Comparison of ENCODE assay signal across 13 cellular contexts in genomic region chr9:37909326-37909725, GRCh38. TPM values are rescaled to one million over a fixed set of nuclear protein-coding genes. Genes with fewer than 3 reads are reported as not detected.
A peak's percentile ranks its signal among the peaks of the same experiment; 100 is the strongest.
DNase-seq lines count a peak whose midpoint lies in the region; ATAC-seq and TF ChIP-seq lines count a peak whose summit lies in the region.
"Had no signal": no experiment of that assay in that cellular context is flagged by ENCODE, and none has a peak within 500 bp of the region (broad histone marks: within the 10 kb centered on the region; RNA-seq: fewer than 3 reads in every experiment).

No MANE protein-coding gene starts in this region.

- intact Hi-C loops in testis (cut with DNase I; ENCODE audit: low total_unique reads): loop anchor here (10.0 kb wide), 1 partner anchor 485 kb away; the partner anchor contains the start of gene ALDH1B1

- WGBS in testis, 2 donors: 94 to 97% methylated on average over 3 of the region's 3 CpGs

- H3K27ac Mint-ChIP-seq in HFFc6: no peak overlapping the region
- no peak overlapping the region for H3K27ac Mint-ChIP-seq in stimulated activated memory B cell treated with anti-CD40 and anti-IgM and Interleukin-4, amounts not matched to agents 10 μg/mL and 1 μg/mL and 100 μg/mL, for 72 hours
- H3K27ac Mint-ChIP-seq: H9 had no signal

- no peaks in the 10 kb centered on the region for H4K20me1 ChIP-seq in BLaER1 treated with 17β-estradiol and CSF1 and Interleukin-3, amounts not matched to agents 10 nM and 100 nM

- H3K4me3 Mint-ChIP-seq in HFFc6: no peak overlapping the region
- no peak overlapping the region for H3K4me3 Mint-ChIP-seq in stimulated activated memory B cell treated with anti-CD40 and anti-IgM and Interleukin-4, amounts not matched to agents 10 μg/mL and 1 μg/mL and 100 μg/mL, for 72 hours
- H3K4me3 Mint-ChIP-seq: H9 had no signal

- no peaks in the 10 kb centered on the region for H3K9me3 ChIP-seq in BLaER1 treated with 17β-estradiol and CSF1 and Interleukin-3, amounts not matched to agents 10 nM and 100 nM (replicated peaks in 1 of 11)
- H3K9me3 ChIP-seq in neutrophil (no peaks in the 10 kb centered on the region), Peyer's patch (no peaks in the 10 kb centered on the region), testis (no peaks in the 10 kb centered on the region)
- H3K9me3 ChIP-seq: BE2C had no signal

- H3K36me3 ChIP-seq in BLaER1 treated with 17β-estradiol and CSF1 and Interleukin-3, amounts not matched to agents 10 nM and 100 nM: no peaks in the 10 kb centered on the region
- no peaks in the 10 kb centered on the region for H3K36me3 ChIP-seq in neutrophil
- no peaks in the 10 kb centered on the region for H3K36me3 ChIP-seq in Peyer's patch
- H3K36me3 ChIP-seq in testis (ENCODE audit: low read depth, missing control alignments): no peaks in the 10 kb centered on the region
- H3K36me3 ChIP-seq: BE2C had no signal

- H3K27me3 Mint-ChIP-seq in HFFc6 (ENCODE audit: insufficient read depth): peaks cover 13% of the 10 kb centered on the region
- H3K27me3 Mint-ChIP-seq in stimulated activated memory B cell treated with anti-CD40 and anti-IgM and Interleukin-4, amounts not matched to agents 10 μg/mL and 1 μg/mL and 100 μg/mL, for 72 hours: no peaks in the 10 kb centered on the region

- H3K4me1 ChIP-seq in BLaER1 treated with 17β-estradiol and CSF1 and Interleukin-3, amounts not matched to agents 10 nM and 100 nM: peaks cover 9 to 44% (median 25%) of the 10 kb centered on the region in 10 experiments
- peaks cover 65 to 71% of the 10 kb centered on the region in 2 experiments for H3K4me1 ChIP-seq in neutrophil (ENCODE audit: control insufficient read depth in 1 of 2, insufficient read depth in 1 of 2, low read depth in 1 of 2, low read length in 1 of 2)
- H3K4me1 ChIP-seq in Peyer's patch: peaks cover 0 to 9% (median 3%) of the 10 kb centered on the region in 4 donors
- H3K4me1 ChIP-seq in testis: peaks cover 5% of the 10 kb centered on the region

- H3K4me3 ChIP-seq in BLaER1 treated with 17β-estradiol and CSF1 and Interleukin-3, amounts not matched to agents 10 nM and 100 nM: no peak overlapping the region
- H3K4me3 ChIP-seq in neutrophil (ENCODE audit: low read depth in 1 of 2, low read length in 1 of 2): peak overlapping the region; percentile 31 to 35
- H3K4me3 ChIP-seq in Peyer's patch: no peak overlapping the region
- no peak overlapping the region for H3K4me3 ChIP-seq in testis

- no peaks in the 10 kb centered on the region for H3K9me3 Mint-ChIP-seq in HFFc6
- H3K9me3 Mint-ChIP-seq in stimulated activated memory B cell treated with anti-CD40 and anti-IgM and Interleukin-4, amounts not matched to agents 10 μg/mL and 1 μg/mL and 100 μg/mL, for 72 hours: no peaks in the 10 kb centered on the region
- H3K9me3 Mint-ChIP-seq: H9 had no signal

- H3K4me1 Mint-ChIP-seq in HFFc6 (ENCODE audit: low read depth): peaks cover 30% of the 10 kb centered on the region
- peaks cover 13% of the 10 kb centered on the region for H3K4me1 Mint-ChIP-seq in stimulated activated memory B cell treated with anti-CD40 and anti-IgM and Interleukin-4, amounts not matched to agents 10 μg/mL and 1 μg/mL and 100 μg/mL, for 72 hours

- H3K4me2 ChIP-seq in BLaER1 treated with 17β-estradiol and CSF1 and Interleukin-3, amounts not matched to agents 10 nM and 100 nM: peak overlapping the region in 9 of 11 experiments; percentile 15 to 75 (median 69); a peak in 13 of 22 replicates

- TF ChIP-seq CTCF in HFFc6 (IDR thresholded peaks at IDR 0.05): peak; percentile 15; the same call in 1 of the 2 replicates
- no peak for TF ChIP-seq CTCF in neutrophil (IDR thresholded peaks at IDR 0.05)
- no peak for TF ChIP-seq CTCF in Peyer's patch (IDR thresholded peaks at IDR 0.05)
- TF ChIP-seq CTCF in testis (IDR thresholded peaks at IDR 0.05): no peak

- no peak for DNase-seq in HFFc6
- peak; percentile 15 for DNase-seq in ecto neural progenitor cell (ENCODE audit: low spot score)
- no peak for DNase-seq in Peyer's patch
- no peak for DNase-seq in testis
- DNase-seq: BE2C, H9, NCI-H1092 treated with DMSO at 0.1 percent for 48 hours, NCI-H1694, NCI-H69 had no signal

- ATAC-seq in GM21381 (IDR thresholded peaks at IDR 0.05; ENCODE audit: unreplicated experiment): no peak
- no peak for ATAC-seq in stimulated activated memory B cell treated with anti-CD40 and anti-IgM and Interleukin-4, amounts not matched to agents 10 μg/mL and 1 μg/mL and 100 μg/mL, for 72 hours

- H3K27ac ChIP-seq in BLaER1 treated with 17β-estradiol and CSF1 and Interleukin-3, amounts not matched to agents 10 nM and 100 nM: peak overlapping the region in 7 of 11 experiments; percentile 22 to 69 (median 45); a peak in 12 of 22 replicates
- peak overlapping the region; percentile 93 for H3K27ac ChIP-seq in neutrophil
- H3K27ac ChIP-seq in Peyer's patch: no peak overlapping the region
- H3K27ac ChIP-seq in testis: no peak overlapping the region

- peak overlapping the region in 1 of 11 experiments; percentile 30; a peak in 2 of 22 replicates for H3K9ac ChIP-seq in BLaER1 treated with 17β-estradiol and CSF1 and Interleukin-3, amounts not matched to agents 10 nM and 100 nM

- peaks cover 5% of the 10 kb centered on the region for H3K36me3 Mint-ChIP-seq in HFFc6 (ENCODE audit: low read depth)
- H3K36me3 Mint-ChIP-seq in stimulated activated memory B cell treated with anti-CD40 and anti-IgM and Interleukin-4, amounts not matched to agents 10 μg/mL and 1 μg/mL and 100 μg/mL, for 72 hours: no peaks in the 10 kb centered on the region

- no peaks in the 10 kb centered on the region for H3K27me3 ChIP-seq in BLaER1 treated with 17β-estradiol and CSF1 and Interleukin-3, amounts not matched to agents 10 nM and 100 nM
- no peaks in the 10 kb centered on the region for H3K27me3 ChIP-seq in neutrophil
- no peaks in the 10 kb centered on the region for H3K27me3 ChIP-seq in Peyer's patch
- H3K27me3 ChIP-seq in testis: no peaks in the 10 kb centered on the region
- H3K27me3 ChIP-seq: BE2C had no signal

- TF ChIP-seq POLR2A in Peyer's patch (IDR thresholded peaks at IDR 0.05) (no peak), testis (IDR thresholded peaks at IDR 0.05) (no peak)

RNA-seq across cellular contexts. Expression of gene SLC25A51, which starts 5.4 kb away (rescaled TPM):
- total RNA-seq in HFFc6 (2021; fragmentation: NEBNext Ultra II Directional; extraction: Animal tissue kit (Norgen Biotek cat#: 25700)): 10 to 100 TPM; 29.1 to 35.0 (median 32.9) TPM
- total RNA-seq in Peyer's patch (10 to 100 TPM; 32.2 to 67.8 (median 57.8) TPM), testis (10 to 100 TPM; 19.1 to 27.4 TPM)
- polyA plus RNA-seq in testis (ENCODE audit: insufficient read depth, low read depth, low replicate concordance): 18.4 TPM

Comparison
In these comparisons a context has a peak if more than half of its experiments do, and no peak if none do; other contexts are left out.
1. H3K27ac ChIP-seq: peak in BLaER1 treated with 17β-estradiol and CSF1 and Interleukin-3, amounts not matched to agents 10 nM and 100 nM (7 of 11) and neutrophil (single experiment); none in Peyer's patch (0 of 4) and testis (0 of 2).
2. H3K4me3 ChIP-seq: peak in neutrophil (2 of 2); none in BLaER1 treated with 17β-estradiol and CSF1 and Interleukin-3, amounts not matched to agents 10 nM and 100 nM (0 of 10), Peyer's patch (0 of 4) and testis (0 of 2).